21 cellular contexts compared by ENCODE assay signal in the genomic region with DNA sequence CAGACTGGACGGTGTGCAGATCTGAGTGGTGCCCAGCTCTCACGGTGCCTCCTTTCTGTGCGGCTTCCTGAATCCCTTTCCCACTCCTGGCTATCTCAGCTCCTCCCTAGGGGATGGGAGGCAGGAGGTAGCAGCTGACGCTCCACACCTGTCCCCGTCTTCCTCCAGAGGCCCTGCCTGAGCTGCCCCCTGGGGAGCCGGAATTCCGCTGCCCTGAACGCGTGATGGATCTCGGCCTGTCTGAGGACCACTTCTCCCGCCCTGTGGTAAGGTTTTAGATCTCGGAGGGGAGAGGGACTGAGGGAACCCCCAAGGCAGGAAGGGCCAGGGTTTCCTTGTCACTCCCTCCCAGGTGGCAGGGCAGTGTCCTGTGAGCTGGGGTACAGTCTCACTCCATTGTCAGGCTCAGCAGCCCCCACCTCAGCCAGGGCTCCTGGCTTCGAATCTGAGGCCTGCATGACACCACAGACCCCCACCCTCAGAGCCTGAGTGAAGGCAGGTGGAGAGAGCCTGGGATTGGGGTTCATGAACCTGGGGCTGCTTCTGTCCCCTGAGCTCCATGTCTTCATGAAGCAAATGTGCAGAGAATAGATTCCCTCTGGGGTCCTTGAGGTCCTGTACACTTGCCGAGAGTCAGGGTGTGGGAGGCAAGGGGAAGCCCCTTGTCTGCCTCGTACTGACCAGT. TPM values are rescaled to one million over a fixed set of nuclear protein-coding genes. Genes with fewer than 3 reads are reported as not detected.
DNase-seq lines count a peak whose midpoint lies in the region; ATAC-seq, FAIRE-seq and TF ChIP-seq lines count a peak whose summit lies in the region.
"Had no signal": no experiment of that assay in that cellular context is flagged by ENCODE, and none has a peak within 500 bp of the region (broad histone marks: within the 10 kb centered on the region; RNA-seq: fewer than 3 reads in every experiment).

No MANE protein-coding gene starts in this region.

- no peak for FAIRE-seq in GM19239 (lab: Jason Lieb, UNC)
- FAIRE-seq: K562 had no signal

- H3K4me3 ChIP-seq in SJCRH30: no peak overlapping the region
- H3K4me3 ChIP-seq: K562 had no signal

- H3K9me3 ChIP-seq in SJCRH30 (replicated peaks): no peaks in the 10 kb centered on the region

- intact Hi-C loops in natural killer cell (cut with micrococcal nuclease): no loop called here

- peak overlapping the region; percentile 62 for H3K27ac ChIP-seq in SJCRH30
- H3K27ac ChIP-seq: C4-2B, RWPE1 had no signal

- 0 out of 2 replicates have a peak, but pooled peaks cover 5% of the 10 kb centered on the region for H3K36me3 ChIP-seq in SJCRH30

- H3K36me3 Mint-ChIP-seq in natural killer cell treated with Interleukin-12 subunit alpha and Interleukin-12 subunit beta and Interleukin-15 and Interleukin-18, amount 100 ng/mL, for 72 hours: peaks cover 12% of the 10 kb centered on the region
- H3K36me3 Mint-ChIP-seq in natural killer cell (peaks cover 8% of the 10 kb centered on the region), glutamatergic neuron (ENCODE audit: unreplicated experiment) (no peaks in the 10 kb centered on the region)
- H3K36me3 Mint-ChIP-seq in stimulated activated memory B cell treated with anti-CD40 and anti-IgM and Interleukin-4, amounts not matched to agents 10 μg/mL and 1 μg/mL and 100 μg/mL, for 72 hours: peaks cover 27% of the 10 kb centered on the region

- no peak for ATAC-seq in natural killer cell treated with Interleukin-12 subunit alpha and Interleukin-12 subunit beta and Interleukin-15 and Interleukin-18, amount 100 ng/mL, for 72 hours
- no peak for ATAC-seq in natural killer cell
- ATAC-seq in stimulated activated memory B cell treated with anti-CD40 and anti-IgM and Interleukin-4, amounts not matched to agents 10 μg/mL and 1 μg/mL and 100 μg/mL, for 72 hours: no peak
- ATAC-seq: K562 had no signal

- peak; percentile 53 for DNase-seq in natural killer cell treated with Interleukin-12 subunit alpha and Interleukin-12 subunit beta and Interleukin-15 and Interleukin-18, amount 100 ng/mL, for 72 hours (ENCODE audit: low spot score)
- DNase-seq in natural killer cell (no peak), SJCRH30 (peak; percentile 73 to 75), glutamatergic neuron (peak; percentile 60), GM19239 (ENCODE audit: insufficient read length, low spot score) (no peak)
- DNase-seq in activated CD4-positive, alpha-beta T cell treated with anti-CD3 and anti-CD28 coated beads, Interleukin-2, amount 50 U/mL, for 1 hour: no peak
- no peak for DNase-seq in activated CD8-positive, alpha-beta memory T cell treated with anti-CD3 and anti-CD28 coated beads, Interleukin-2, amount 50 U/mL, for 48 hours
- DNase-seq: AML-193; CD8-positive, alpha-beta memory T cell; GDM1; NCI-H1092; NCI-H1436; NCI-H2029; NCI-H2171 treated with DMSO at 0.1 percent for 48 hours; NCI-H446; NCI-H526; SIG-M5 had no signal

- no peaks in the 10 kb centered on the region for H3K9me3 Mint-ChIP-seq in natural killer cell treated with Interleukin-12 subunit alpha and Interleukin-12 subunit beta and Interleukin-15 and Interleukin-18, amount 100 ng/mL, for 72 hours
- H3K9me3 Mint-ChIP-seq in natural killer cell (no peaks in the 10 kb centered on the region), glutamatergic neuron (ENCODE audit: unreplicated experiment) (peaks cover 5% of the 10 kb centered on the region)
- no peaks in the 10 kb centered on the region for H3K9me3 Mint-ChIP-seq in stimulated activated memory B cell treated with anti-CD40 and anti-IgM and Interleukin-4, amounts not matched to agents 10 μg/mL and 1 μg/mL and 100 μg/mL, for 72 hours
- H3K9me3 Mint-ChIP-seq: CD8-positive, alpha-beta memory T cell had no signal

- no peak overlapping the region for H3K4me3 Mint-ChIP-seq in natural killer cell treated with Interleukin-12 subunit alpha and Interleukin-12 subunit beta and Interleukin-15 and Interleukin-18, amount 100 ng/mL, for 72 hours
- no peak overlapping the region for H3K4me3 Mint-ChIP-seq in natural killer cell
- no peak overlapping the region for H3K4me3 Mint-ChIP-seq in glutamatergic neuron (ENCODE audit: unreplicated experiment)
- peak overlapping the region; percentile 15 for H3K4me3 Mint-ChIP-seq in stimulated activated memory B cell treated with anti-CD40 and anti-IgM and Interleukin-4, amounts not matched to agents 10 μg/mL and 1 μg/mL and 100 μg/mL, for 72 hours

- H3K4me1 ChIP-seq in SJCRH30: peaks cover 16% of the 10 kb centered on the region; the same call in 1 of the 2 replicates

- H3K4me1 Mint-ChIP-seq in natural killer cell treated with Interleukin-12 subunit alpha and Interleukin-12 subunit beta and Interleukin-15 and Interleukin-18, amount 100 ng/mL, for 72 hours (ENCODE audit: low read depth in 2 of 2): peaks cover 0 to 10% of the 10 kb centered on the region in 2 donors
- H3K4me1 Mint-ChIP-seq in natural killer cell (peaks cover 0 to 7% of the 10 kb centered on the region in 2 donors), glutamatergic neuron (ENCODE audit: low read depth, unreplicated experiment) (peaks cover 21% of the 10 kb centered on the region)
- peaks cover 84% of the 10 kb centered on the region for H3K4me1 Mint-ChIP-seq in stimulated activated memory B cell treated with anti-CD40 and anti-IgM and Interleukin-4, amounts not matched to agents 10 μg/mL and 1 μg/mL and 100 μg/mL, for 72 hours

- TF ChIP-seq CTCF in natural killer cell (IDR thresholded peaks at IDR 0.05) (no peak), glutamatergic neuron (IDR thresholded peaks at IDR 0.05; ENCODE audit: partially characterized antibody, unreplicated experiment) (no peak)

- no peaks in the 10 kb centered on the region for H3K27me3 ChIP-seq in SJCRH30

- no peaks in the 10 kb centered on the region for H3K27me3 Mint-ChIP-seq in natural killer cell treated with Interleukin-12 subunit alpha and Interleukin-12 subunit beta and Interleukin-15 and Interleukin-18, amount 100 ng/mL, for 72 hours
- H3K27me3 Mint-ChIP-seq in natural killer cell (ENCODE audit: low read depth in 2 of 2): no peaks in the 10 kb centered on the region
- H3K27me3 Mint-ChIP-seq in glutamatergic neuron (ENCODE audit: unreplicated experiment): peaks cover 14% of the 10 kb centered on the region
- no peaks in the 10 kb centered on the region for H3K27me3 Mint-ChIP-seq in stimulated activated memory B cell treated with anti-CD40 and anti-IgM and Interleukin-4, amounts not matched to agents 10 μg/mL and 1 μg/mL and 100 μg/mL, for 72 hours
- H3K27me3 Mint-ChIP-seq: CD8-positive, alpha-beta memory T cell had no signal

- H3K27ac Mint-ChIP-seq in natural killer cell treated with Interleukin-12 subunit alpha and Interleukin-12 subunit beta and Interleukin-15 and Interleukin-18, amount 100 ng/mL, for 72 hours: no peak overlapping the region
- H3K27ac Mint-ChIP-seq in natural killer cell (no peak overlapping the region), glutamatergic neuron (ENCODE audit: unreplicated experiment) (no peak overlapping the region)
- H3K27ac Mint-ChIP-seq in stimulated activated memory B cell treated with anti-CD40 and anti-IgM and Interleukin-4, amounts not matched to agents 10 μg/mL and 1 μg/mL and 100 μg/mL, for 72 hours: peak overlapping the region; percentile 27

RNA-seq across cellular contexts. Expression of a gene that starts 6.6 kb away (rescaled TPM):
- total RNA-seq in natural killer cell treated with Interleukin-12 subunit alpha and Interleukin-12 subunit beta and Interleukin-15 and Interleukin-18, amount 100 ng/mL, for 72 hours: 10 to 100 TPM; 44.2 to 55.5 TPM
- total RNA-seq in natural killer cell (10 to 100 TPM; 43.0 to 60.3 (median 50.1) TPM), glutamatergic neuron (ENCODE audit: unreplicated experiment) (96.0 TPM)
- 44.0 and 49.2 TPM in 2 replicates for total RNA-seq in SJCRH30 (2014; rRNA removed; shearing (Covaris generic))

RNA-seq across cellular contexts. Expression of a gene that starts 32.0 kb away (rescaled TPM):
- 10 to 100 TPM in 1 of 2 donors, 1 to 10 TPM in 1; 9.6 to 10.9 TPM for total RNA-seq in natural killer cell treated with Interleukin-12 subunit alpha and Interleukin-12 subunit beta and Interleukin-15 and Interleukin-18, amount 100 ng/mL, for 72 hours
- total RNA-seq in natural killer cell (1 to 10 TPM; 1.1 to 1.3 (median 1.2) TPM), glutamatergic neuron (ENCODE audit: unreplicated experiment) (3,960 TPM)
- total RNA-seq in SJCRH30 (2014; rRNA removed; shearing (Covaris generic)): 47.0 and 48.3 TPM in 2 replicates

RNA-seq across cellular contexts. Expression of a gene that starts 36.5 kb away (rescaled TPM):
- 10 to 100 TPM in 1 of 2 donors, 1 to 10 TPM in 1; 9.3 to 13.0 TPM for total RNA-seq in natural killer cell treated with Interleukin-12 subunit alpha and Interleukin-12 subunit beta and Interleukin-15 and Interleukin-18, amount 100 ng/mL, for 72 hours
- total RNA-seq in natural killer cell (10 to 100 TPM; 12.3 to 22.2 (median 13.7) TPM), glutamatergic neuron (ENCODE audit: unreplicated experiment) (12.8 TPM)
- 1.6 and 1.7 TPM in 2 replicates for total RNA-seq in SJCRH30 (2014; rRNA removed; shearing (Covaris generic))

Comparison
In these comparisons a context has a peak if more than half of its experiments do, and no peak if none do; other contexts are left out.
1. DNase-seq: peak in natural killer cell treated with Interleukin-12 subunit alpha and Interleukin-12 subunit beta and Interleukin-15 and Interleukin-18, amount 100 ng/mL, for 72 hours (single experiment), SJCRH30 (2 of 2) and glutamatergic neuron (single experiment); none in natural killer cell (single experiment), GM19239 (single experiment), activated CD4-positive, alpha-beta T cell treated with anti-CD3 and anti-CD28 coated beads, Interleukin-2, amount 50 U/mL, for 1 hour (single experiment) and activated CD8-positive, alpha-beta memory T cell treated with anti-CD3 and anti-CD28 coated beads, Interleukin-2, amount 50 U/mL, for 48 hours (single experiment).
2. RNA of a gene that starts 32.0 kb away (total RNA-seq): 3,960 TPM in glutamatergic neuron (single experiment); 47.0 to 48.3 TPM in SJCRH30, 9.6 to 10.9 TPM in natural killer cell treated with Interleukin-12 subunit alpha and Interleukin-12 subunit beta and Interleukin-15 and Interleukin-18, amount 100 ng/mL, for 72 hours and 1.1 to 1.3 TPM in natural killer cell; every median in the first group is over 10 times any median in the second.